8 cellular contexts compared by ENCODE assay signal in the genomic region with DNA sequence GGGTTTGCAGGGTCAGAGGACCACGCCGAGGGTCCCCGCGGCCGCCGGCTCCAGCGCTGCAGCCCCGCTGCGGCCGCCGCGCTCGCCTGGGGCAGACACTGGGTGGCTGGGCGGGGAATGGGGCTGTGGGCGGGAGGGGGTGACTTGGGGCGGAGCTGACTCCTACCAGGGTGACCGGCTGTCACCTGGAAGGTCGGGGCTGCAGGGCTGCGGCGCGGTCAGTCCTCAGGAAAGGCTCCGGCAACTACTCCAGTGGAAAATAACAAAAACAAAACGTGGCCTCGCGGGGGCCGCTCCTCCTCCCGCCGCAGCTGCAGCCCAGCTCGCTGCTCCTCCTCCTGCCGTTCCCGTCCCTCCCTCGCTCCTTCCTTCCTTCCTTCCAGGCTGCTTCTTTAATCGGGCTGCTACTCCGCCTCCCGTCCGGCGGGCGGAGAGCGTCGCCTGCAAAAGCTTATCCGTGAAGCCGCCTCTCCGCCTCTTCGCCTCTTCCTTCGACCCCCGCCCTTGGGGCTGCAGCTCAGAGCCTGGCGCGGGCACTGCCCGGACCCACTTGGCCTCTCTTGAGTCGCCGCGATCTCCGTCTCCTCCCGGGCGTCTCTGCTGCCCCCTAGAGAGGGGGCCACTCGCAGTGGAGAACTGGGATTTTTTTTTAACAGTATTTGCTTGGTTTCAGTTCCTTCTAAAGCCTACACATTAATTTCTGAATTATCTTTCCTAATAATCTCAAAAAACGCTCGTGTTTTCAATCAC.
DNase-seq lines count a peak whose midpoint lies in the region; ATAC-seq lines count a peak whose summit lies in the region.

A gene with protein sequence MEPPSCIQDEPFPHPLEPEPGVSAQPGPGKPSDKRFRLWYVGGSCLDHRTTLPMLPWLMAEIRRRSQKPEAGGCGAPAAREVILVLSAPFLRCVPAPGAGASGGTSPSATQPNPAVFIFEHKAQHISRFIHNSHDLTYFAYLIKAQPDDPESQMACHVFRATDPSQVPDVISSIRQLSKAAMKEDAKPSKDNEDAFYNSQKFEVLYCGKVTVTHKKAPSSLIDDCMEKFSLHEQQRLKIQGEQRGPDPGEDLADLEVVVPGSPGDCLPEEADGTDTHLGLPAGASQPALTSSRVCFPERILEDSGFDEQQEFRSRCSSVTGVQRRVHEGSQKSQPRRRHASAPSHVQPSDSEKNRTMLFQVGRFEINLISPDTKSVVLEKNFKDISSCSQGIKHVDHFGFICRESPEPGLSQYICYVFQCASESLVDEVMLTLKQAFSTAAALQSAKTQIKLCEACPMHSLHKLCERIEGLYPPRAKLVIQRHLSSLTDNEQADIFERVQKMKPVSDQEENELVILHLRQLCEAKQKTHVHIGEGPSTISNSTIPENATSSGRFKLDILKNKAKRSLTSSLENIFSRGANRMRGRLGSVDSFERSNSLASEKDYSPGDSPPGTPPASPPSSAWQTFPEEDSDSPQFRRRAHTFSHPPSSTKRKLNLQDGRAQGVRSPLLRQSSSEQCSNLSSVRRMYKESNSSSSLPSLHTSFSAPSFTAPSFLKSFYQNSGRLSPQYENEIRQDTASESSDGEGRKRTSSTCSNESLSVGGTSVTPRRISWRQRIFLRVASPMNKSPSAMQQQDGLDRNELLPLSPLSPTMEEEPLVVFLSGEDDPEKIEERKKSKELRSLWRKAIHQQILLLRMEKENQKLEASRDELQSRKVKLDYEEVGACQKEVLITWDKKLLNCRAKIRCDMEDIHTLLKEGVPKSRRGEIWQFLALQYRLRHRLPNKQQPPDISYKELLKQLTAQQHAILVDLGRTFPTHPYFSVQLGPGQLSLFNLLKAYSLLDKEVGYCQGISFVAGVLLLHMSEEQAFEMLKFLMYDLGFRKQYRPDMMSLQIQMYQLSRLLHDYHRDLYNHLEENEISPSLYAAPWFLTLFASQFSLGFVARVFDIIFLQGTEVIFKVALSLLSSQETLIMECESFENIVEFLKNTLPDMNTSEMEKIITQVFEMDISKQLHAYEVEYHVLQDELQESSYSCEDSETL (N-terminal part only) (minus strand): TSS at position 100 of the 750 bp plus-strand sequence. CDS start 402 bp downstream, outside the sequence.

- H3K4me2 ChIP-seq in BLaER1 treated with 17β-estradiol and CSF1 and Interleukin-3, amounts not matched to agents 10 nM and 100 nM: peak within 1 kb of the TSS; percentile 80 to 95 (median 90)

- no peaks in the 10 kb centered on the region; a peak in 1 of 22 replicates for H3K9me3 ChIP-seq in BLaER1 treated with 17β-estradiol and CSF1 and Interleukin-3, amounts not matched to agents 10 nM and 100 nM (replicated peaks in 1 of 11)

- H3K4me1 Mint-ChIP-seq in dendritic cell treated with granulocyte-macrophage colony-stimulating factor and Interleukin-4, amounts not matched to agents 40 ng/mL and 50 ng/mL, for 4 days (ENCODE audit: low read depth): peaks cover 34% of the 10 kb centered on the region

- no peaks in the 10 kb centered on the region for H3K27me3 ChIP-seq in BLaER1 treated with 17β-estradiol and CSF1 and Interleukin-3, amounts not matched to agents 10 nM and 100 nM

- peaks cover 0 to 36% (median 21%) of the 10 kb centered on the region in 11 experiments; a peak in 15 of 22 replicates for H4K20me1 ChIP-seq in BLaER1 treated with 17β-estradiol and CSF1 and Interleukin-3, amounts not matched to agents 10 nM and 100 nM

- peak within 1 kb of the TSS; percentile 84 for H3K4me3 Mint-ChIP-seq in dendritic cell treated with granulocyte-macrophage colony-stimulating factor and Interleukin-4, amounts not matched to agents 40 ng/mL and 50 ng/mL, for 4 days

- H3K36me3 ChIP-seq in BLaER1 treated with 17β-estradiol and CSF1 and Interleukin-3, amounts not matched to agents 10 nM and 100 nM: peaks cover 0 to 9% (median 0%) of the 10 kb centered on the region in 11 experiments; a peak in 2 of 22 replicates

- ATAC-seq in GM19025 (IDR thresholded peaks at IDR 0.05; ENCODE audit: low read depth, unreplicated experiment) (peak; percentile 75), HG03280 (IDR thresholded peaks at IDR 0.05; ENCODE audit: unreplicated experiment) (peak; percentile 75)

- peaks cover 7% of the 10 kb centered on the region for H3K36me3 Mint-ChIP-seq in dendritic cell treated with granulocyte-macrophage colony-stimulating factor and Interleukin-4, amounts not matched to agents 40 ng/mL and 50 ng/mL, for 4 days (ENCODE audit: low read depth)

- peaks cover 55% of the 10 kb centered on the region for H3K27me3 Mint-ChIP-seq in dendritic cell treated with granulocyte-macrophage colony-stimulating factor and Interleukin-4, amounts not matched to agents 40 ng/mL and 50 ng/mL, for 4 days

- peak within 1 kb of the TSS; percentile 75 to 90 (median 85) for H3K9ac ChIP-seq in BLaER1 treated with 17β-estradiol and CSF1 and Interleukin-3, amounts not matched to agents 10 nM and 100 nM

- peak within 1 kb of the TSS; percentile 90 for H3K27ac Mint-ChIP-seq in dendritic cell treated with granulocyte-macrophage colony-stimulating factor and Interleukin-4, amounts not matched to agents 40 ng/mL and 50 ng/mL, for 4 days

- peak within 1 kb of the TSS; percentile 81 to 94 (median 86) for H3K4me3 ChIP-seq in BLaER1 treated with 17β-estradiol and CSF1 and Interleukin-3, amounts not matched to agents 10 nM and 100 nM

- DNase-seq in NCI-H446 treated with DMSO at 0.1 percent for 48 hours (lab: John Stamatoyannopoulos, UW): peak; percentile 35
- DNase-seq in activated CD4-positive, alpha-beta T cell treated with anti-CD3 and anti-CD28 coated beads for 4 hours: peak; percentile 26 to 39
- DNase-seq in left kidney (ENCODE audit: low read depth, low spot score): peak; percentile 98
- peak; percentile 41 to 51 for DNase-seq in stimulated activated CD4-positive, alpha-beta T cell treated with anti-CD3 and anti-CD28 coated beads, Interleukin-2, amount 100 ng/mL, for 48 hours

- H3K27ac ChIP-seq in BLaER1 treated with 17β-estradiol and CSF1 and Interleukin-3, amounts not matched to agents 10 nM and 100 nM: peak within 1 kb of the TSS in 10 of 11 experiments; percentile 25 to 87 (median 83); a peak in 21 of 22 replicates

- H3K4me1 ChIP-seq in BLaER1 treated with 17β-estradiol and CSF1 and Interleukin-3, amounts not matched to agents 10 nM and 100 nM: peaks cover 48 to 68% (median 58%) of the 10 kb centered on the region in 10 experiments

- intact Hi-C loops in dendritic cell treated with granulocyte-macrophage colony-stimulating factor and Interleukin-4, amounts not matched to agents 40 ng/mL and 50 ng/mL, for 4 days (cut with micrococcal nuclease): loop anchor here (1.0 to 5.0 kb wide), 3 partner anchors 23 to 110 kb away; a partner anchor contains a TSS

- H3K9me3 Mint-ChIP-seq in dendritic cell treated with granulocyte-macrophage colony-stimulating factor and Interleukin-4, amounts not matched to agents 40 ng/mL and 50 ng/mL, for 4 days: no peaks in the 10 kb centered on the region

Comparison
In these comparisons a context has a peak if more than half of its experiments do, and no peak if none do; other contexts are left out.
1. Peak in every context shown above with its lines: DNase-seq, ATAC-seq, H3K4me3 ChIP-seq and H3K27ac ChIP-seq.
2. DNase-seq: peak in every context shown above with its lines; median percentile 98 in left kidney; 46 in stimulated activated CD4-positive, alpha-beta T cell treated with anti-CD3 and anti-CD28 coated beads, Interleukin-2, amount 100 ng/mL, for 48 hours; 35 in NCI-H446 treated with DMSO at 0.1 percent for 48 hours; 32 in activated CD4-positive, alpha-beta T cell treated with anti-CD3 and anti-CD28 coated beads for 4 hours.